9 cellular contexts compared by ENCODE assay signal in genomic region chrX:8783100-8784098, GRCh38. TPM values are rescaled to one million over a fixed set of nuclear protein-coding genes. Genes with fewer than 3 reads are reported as not detected.
DNase-seq lines count a peak whose midpoint lies in the region; ATAC-seq, FAIRE-seq and TF ChIP-seq lines count a peak whose summit lies in the region.
"Had no signal": no experiment of that assay in that cellular context is flagged by ENCODE, and none has a peak within 500 bp of the region (broad histone marks: within the 10 kb centered on the region; RNA-seq: fewer than 3 reads in every experiment).

No MANE protein-coding gene starts in this region.

- peaks cover 0 to 3% (median 0%) of the 10 kb centered on the region in 7 donors for H3K9me3 Mint-ChIP-seq in CD4-positive, CD25-positive, alpha-beta regulatory T cell
- no peaks in the 10 kb centered on the region; the same call in 2 of the 3 replicates for H3K9me3 Mint-ChIP-seq in GM23338

- H3K9me3 ChIP-seq in CD4-positive, CD25-positive, alpha-beta regulatory T cell (ENCODE audit: control insufficient read depth in 2 of 2, low read length in 2 of 2): no peaks in the 10 kb centered on the region
- H3K9me3 ChIP-seq in WERI-Rb-1 (ENCODE audit: severe bottlenecking) (no peaks in the 10 kb centered on the region), pancreas (no peaks in the 10 kb centered on the region)

- H3K4me1 Mint-ChIP-seq in CD4-positive, CD25-positive, alpha-beta regulatory T cell: peaks cover 0 to 10% (median 2%) of the 10 kb centered on the region in 4 donors
- peaks cover 12% of the 10 kb centered on the region; the same call in 2 of the 3 replicates for H3K4me1 Mint-ChIP-seq in GM23338

- H2AFZ ChIP-seq in GM23338: peak overlapping the region; percentile 74; the same call in 1 of the 2 replicates

- peak overlapping the region in 1 of 4 donors; percentile 63 for H3K4me3 Mint-ChIP-seq in CD4-positive, CD25-positive, alpha-beta regulatory T cell
- no peak overlapping the region for H3K4me3 Mint-ChIP-seq in GM23338

- TF ChIP-seq CTCF in GM23338 (conservative IDR thresholded peaks at IDR 0.05; ENCODE audit: low read depth in 2 of 2): peak; percentile 56 to 73
- TF ChIP-seq CTCF in WERI-Rb-1 (IDR thresholded peaks at IDR 0.05; ENCODE audit: low read depth, low read length): peak; percentile 50
- TF ChIP-seq CTCF in pancreas (IDR thresholded peaks at IDR 0.05): peak; percentile 17 to 38 (median 22)

- DNase-seq in CD4-positive, CD25-positive, alpha-beta regulatory T cell: peak; percentile 3 to 49 (median 30)
- DNase-seq in GM23338 (ENCODE audit: low spot score) (peak; percentile 79), WERI-Rb-1 (no peak), dermis blood vessel endothelial cell (peak; percentile 45), pancreas (peak in 4 of 6 donors; percentile 49 to 65 (median 57)), COR-L47 (lab: John Stamatoyannopoulos, UW) (no peak)

- H3K36me3 Mint-ChIP-seq in CD4-positive, CD25-positive, alpha-beta regulatory T cell: no peaks in the 10 kb centered on the region
- H3K36me3 Mint-ChIP-seq in GM23338 (ENCODE audit: low read depth): no peaks in the 10 kb centered on the region

- no peak for FAIRE-seq in pancreas (lab: Jason Lieb, UNC)

- H3K4me3 ChIP-seq in CD4-positive, CD25-positive, alpha-beta regulatory T cell (ENCODE audit: low read depth, low read length): no peak overlapping the region
- H3K4me3 ChIP-seq in GM23338 (no peak overlapping the region), WERI-Rb-1 (ENCODE audit: low read depth, low read length) (no peak overlapping the region), pancreas (no peak overlapping the region)

- no peaks in the 10 kb centered on the region for H4K20me1 ChIP-seq in GM23338 (replicated peaks; ENCODE audit: insufficient read depth)

- intact Hi-C loops in pancreas (cut with DNase I): no loop called here

- no peaks in the 10 kb centered on the region for H3K27me3 Mint-ChIP-seq in CD4-positive, CD25-positive, alpha-beta regulatory T cell
- H3K27me3 Mint-ChIP-seq in GM23338 (ENCODE audit: insufficient read depth, low read depth, poor library complexity): peaks cover 5% of the 10 kb centered on the region

- H3K36me3 ChIP-seq in CD4-positive, CD25-positive, alpha-beta regulatory T cell (ENCODE audit: control insufficient read depth, insufficient read depth, low read length): no peaks in the 10 kb centered on the region
- H3K36me3 ChIP-seq in GM23338 (ENCODE audit: insufficient read depth) (no peaks in the 10 kb centered on the region), WERI-Rb-1 (no peaks in the 10 kb centered on the region), pancreas (no peaks in the 10 kb centered on the region)

- H3K9me2 ChIP-seq in GM23338 (ENCODE audit: insufficient read depth): no peaks in the 10 kb centered on the region

- H3K27me3 ChIP-seq in CD4-positive, CD25-positive, alpha-beta regulatory T cell (ENCODE audit: control insufficient read depth, insufficient read depth, low read length): no peaks in the 10 kb centered on the region
- H3K27me3 ChIP-seq in GM23338 (ENCODE audit: insufficient read depth): no peaks in the 10 kb centered on the region
- H3K27me3 ChIP-seq in WERI-Rb-1 (ENCODE audit: insufficient read depth, low read depth, severe bottlenecking): peaks cover 2% of the 10 kb centered on the region
- peaks cover 0 to 11% (median 0%) of the 10 kb centered on the region in 4 donors for H3K27me3 ChIP-seq in pancreas

- no peak for ATAC-seq in CD4-positive, CD25-positive, alpha-beta regulatory T cell (ENCODE audit: low read depth in 2 of 2)
- peak; percentile 99 for ATAC-seq in GM23338
- ATAC-seq in pancreas: peak; percentile 56 to 93 (median 74)
- ATAC-seq in HG02763 (IDR thresholded peaks at IDR 0.05; ENCODE audit: unreplicated experiment): no peak
- no peak for ATAC-seq in HG02759 (IDR thresholded peaks at IDR 0.05; ENCODE audit: unreplicated experiment)
- ATAC-seq: HCT116 had no signal

- WGBS in pancreas, 2 donors: 39 to 47% methylated on average over 51 of the region's 51 CpGs

- no peaks in the 10 kb centered on the region for H3K79me2 ChIP-seq in GM23338 (replicated peaks; ENCODE audit: insufficient read depth)

- H3F3A ChIP-seq in GM23338 (replicated peaks; ENCODE audit: low read depth): no peaks in the 10 kb centered on the region

- no peaks in the 10 kb centered on the region for H3K4me1 ChIP-seq in CD4-positive, CD25-positive, alpha-beta regulatory T cell (ENCODE audit: control insufficient read depth, insufficient read depth, low read length, poor library complexity, severe bottlenecking)
- no peaks in the 10 kb centered on the region for H3K4me1 ChIP-seq in GM23338 (ENCODE audit: insufficient read depth)
- no peaks in the 10 kb centered on the region for H3K4me1 ChIP-seq in pancreas

- no peak overlapping the region for H3K27ac Mint-ChIP-seq in CD4-positive, CD25-positive, alpha-beta regulatory T cell
- no peak overlapping the region for H3K27ac Mint-ChIP-seq in GM23338

- H3K27ac ChIP-seq in CD4-positive, CD25-positive, alpha-beta regulatory T cell (ENCODE audit: insufficient read depth, low read length, poor library complexity, severe bottlenecking): no peak overlapping the region
- no peak overlapping the region for H3K27ac ChIP-seq in GM23338 (ENCODE audit: low read depth)
- no peak overlapping the region for H3K27ac ChIP-seq in WERI-Rb-1
- no peak overlapping the region for H3K27ac ChIP-seq in pancreas

- peak overlapping the region; percentile 32; the same call in 1 of the 2 replicates for H3K4me2 ChIP-seq in GM23338

TF ChIP-seq in GM23338, 12 proteins besides CTCF, POLR2A, EP300 and RAD21 (continues in another document):
- TF ChIP-seq JUNB (IDR thresholded peaks at IDR 0.05; ENCODE audit: unreplicated experiment) (no peak), ZNF331 (CRISPR knock-in tag; IDR thresholded peaks at IDR 0.05; ENCODE audit: low read depth) (no peak), ETS1 (IDR thresholded peaks at IDR 0.05) (no peak), ZNF114 (CRISPR knock-in tag; IDR thresholded peaks at IDR 0.05) (no peak)

RNA-seq across cellular contexts. Expression of gene FAM9A, which starts 17.8 kb away (rescaled TPM):
- not detected for total RNA-seq in CD4-positive, CD25-positive, alpha-beta regulatory T cell
- not detected for polyA plus RNA-seq in CD4-positive, CD25-positive, alpha-beta regulatory T cell
- total RNA-seq in GM23338 (2014; rRNA removed; shearing (Covaris generic)): not detected in 2 replicates
- not detected in 2 replicates for polyA plus RNA-seq in GM23338 (2016; fragmentation: Nextera tagmentation; extraction: Ambion mirVana)
- not detected in 2 replicates for total RNA-seq in dermis blood vessel endothelial cell
- not detected for total RNA-seq in pancreas
- polyA plus RNA-seq in pancreas: not detected

RNA-seq across cellular contexts. Expression of gene ANOS1, which starts 51.5 kb away (rescaled TPM):
- not detected for total RNA-seq in CD4-positive, CD25-positive, alpha-beta regulatory T cell
- polyA plus RNA-seq in CD4-positive, CD25-positive, alpha-beta regulatory T cell: not detected
- total RNA-seq in GM23338 (2014; rRNA removed; shearing (Covaris generic)): 65.7 and 68.5 TPM in 2 replicates
- 20.8 and 21.8 TPM in 2 replicates for polyA plus RNA-seq in GM23338 (2016; fragmentation: Nextera tagmentation; extraction: Ambion mirVana)
- 0.17 and 0.47 TPM in 2 replicates for total RNA-seq in dermis blood vessel endothelial cell
- total RNA-seq in pancreas: 1 to 10 TPM in 1 of 6 donors, under 1 TPM in 5; 0.05 to 2.1 (median 0.31) TPM
- under 1 TPM; 0.04 to 0.23 TPM for polyA plus RNA-seq in pancreas

Comparison
In these comparisons a context has a peak if more than half of its experiments do, and no peak if none do; other contexts are left out.
1. ATAC-seq: peak in GM23338 (single experiment) and pancreas (4 of 4); none in CD4-positive, CD25-positive, alpha-beta regulatory T cell (0 of 2), HG02763 (single experiment) and HG02759 (single experiment).
2. DNase-seq: peak in CD4-positive, CD25-positive, alpha-beta regulatory T cell (3 of 3), GM23338 (single experiment), dermis blood vessel endothelial cell (single experiment) and pancreas (4 of 6); none in WERI-Rb-1 (single experiment) and COR-L47 (single experiment).
3. RNA of gene ANOS1, which starts 51.5 kb away (total RNA-seq): 65.7 to 68.5 TPM in GM23338; 0.05 to 2.1 TPM in pancreas, 0.17 to 0.47 TPM in dermis blood vessel endothelial cell and not detected in CD4-positive, CD25-positive, alpha-beta regulatory T cell (single experiment); every median in the first group is over 10 times any median in the second.
4. Peak in every context shown above with its lines, with median percentiles within 50 percentile points of each other: CTCF ChIP-seq.